ENCODE assay signal across 1 cellular context in genomic region chr20:56465997-56466396, GRCh38.
TF ChIP-seq lines count a peak whose summit lies in the region.

No MANE protein-coding gene starts in this region.

TF ChIP-seq in SK-N-SH treated with all-trans-retinoic acid at 6 μM for 48 hours, 23 proteins besides CTCF, POLR2A, EP300 and RAD21 (continued from another document):
- TF ChIP-seq ZFP3 (CRISPR knock-in tag; IDR thresholded peaks at IDR 0.05), result no peak
- no peak for TF ChIP-seq PPARA (CRISPR knock-in tag; IDR thresholded peaks at IDR 0.05; ENCODE audit: borderline replicate concordance)
- TF ChIP-seq TOX (CRISPR knock-in tag; IDR thresholded peaks at IDR 0.05; ENCODE audit: borderline replicate concordance), result no peak
